Comparison of ENCODE assay signal across 18 cellular contexts in the genomic region with DNA sequence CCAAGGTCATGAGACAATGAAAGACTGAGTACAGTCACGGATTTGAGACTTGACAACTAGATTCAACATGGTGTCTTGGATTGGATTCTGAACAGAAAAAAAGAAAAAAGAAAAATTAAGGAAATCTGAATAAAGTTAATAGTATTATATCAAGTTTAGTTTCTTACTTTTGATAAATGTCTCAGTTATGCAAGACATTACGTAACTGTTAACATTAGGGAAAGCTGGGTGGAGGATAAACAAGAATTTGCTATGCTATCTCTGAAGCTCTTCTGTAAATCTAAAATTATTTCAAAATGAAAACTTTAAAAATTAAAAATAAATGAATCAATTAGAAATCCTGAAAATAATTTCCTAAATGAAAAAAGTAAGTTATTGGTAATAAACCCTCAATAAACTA.
"Had no signal": no experiment of that assay in that cellular context is flagged by ENCODE, and none has a peak within 500 bp of the region (broad histone marks: within the 10 kb centered on the region; RNA-seq: fewer than 3 reads in every experiment).

No MANE protein-coding gene starts in this region.

- H3K79me2 ChIP-seq: parathyroid adenoma had no signal

- DNase-seq: colonic mucosa; dermis blood vessel endothelial cell; esophagus squamous epithelium; gastrocnemius medialis; heart right ventricle; hypothalamus; left cardiac atrium; mesendoderm; naive B cell; occipital lobe; right lobe of liver; stimulated activated CD4-positive, alpha-beta T cell treated with anti-CD3 and anti-CD28 coated beads, Interleukin-2, amount 100 ng/mL, for 24 hours; stimulated activated naive CD4-positive, alpha-beta T cell; stomach had no signal

- H2AFZ ChIP-seq: parathyroid adenoma had no signal

- H3K4me3 ChIP-seq: colonic mucosa, esophagus squamous epithelium, gastrocnemius medialis, heart right ventricle, prostate gland, right lobe of liver, stomach had no signal

- H3K9me3 ChIP-seq: colonic mucosa, esophagus squamous epithelium, gastrocnemius medialis, heart right ventricle, prostate gland, right lobe of liver, stomach had no signal

- H3K9ac ChIP-seq: parathyroid adenoma had no signal

- FAIRE-seq: keratinocyte, urothelium cell line had no signal

- ATAC-seq: gastrocnemius medialis, heart right ventricle had no signal

- H3K27me3 ChIP-seq: colonic mucosa, esophagus squamous epithelium, gastrocnemius medialis, heart right ventricle, right lobe of liver, stomach had no signal

- H3K27ac ChIP-seq: colonic mucosa, esophagus squamous epithelium, gastrocnemius medialis, parathyroid adenoma, prostate gland, stomach had no signal

- H3K36me3 ChIP-seq: colonic mucosa, esophagus squamous epithelium, gastrocnemius medialis, heart right ventricle, prostate gland, right lobe of liver, stomach had no signal

- H3K4me1 ChIP-seq: colonic mucosa, gastrocnemius medialis, parathyroid adenoma, prostate gland had no signal
